In genomic region chr10:61059636-61060035, GRCh38 we compare ENCODE assay signal across 28 cellular contexts.
"Had no signal": no experiment of that assay in that cellular context is flagged by ENCODE, and none has a peak within 500 bp of the region (broad histone marks: within the 10 kb centered on the region; RNA-seq: fewer than 3 reads in every experiment).

No MANE protein-coding gene starts in this region.

- H3K27ac ChIP-seq: esophagus squamous epithelium, left lung, neural progenitor cell, prostate gland, right atrium auricular region, suprapubic skin, transverse colon, upper lobe of right lung, vagina had no signal

- H3K9ac ChIP-seq: neural progenitor cell had no signal

- H3K27me3 ChIP-seq: esophagus squamous epithelium, left lung, neural progenitor cell, right atrium auricular region, suprapubic skin, transverse colon, upper lobe of right lung, vagina had no signal

- H3K36me3 ChIP-seq: esophagus squamous epithelium, left lung, neural progenitor cell, prostate gland, right atrium auricular region, suprapubic skin, transverse colon, upper lobe of right lung, vagina had no signal

- ATAC-seq: left cardiac atrium; left lung; mucosa of descending colon; natural killer cell treated with Interleukin-12 subunit alpha and Interleukin-12 subunit beta and Interleukin-15 and Interleukin-18, amount 100 ng/mL, for 72 hours; sciatic nerve; stimulated activated naive CD8-positive, alpha-beta T cell treated with anti-CD3 and anti-CD28 coated beads, Interleukin-15, amount 100 ng/mL, for 72 hours; upper lobe of right lung had no signal

- H3K9me3 ChIP-seq: esophagus squamous epithelium, left lung, mucosa of descending colon, prostate gland, right atrium auricular region, suprapubic skin, transverse colon, upper lobe of right lung, vagina had no signal

- H3K4me3 ChIP-seq: esophagus squamous epithelium, left lung, mucosa of descending colon, neural progenitor cell, prostate gland, right atrium auricular region, smooth muscle cell, suprapubic skin, transverse colon, upper lobe of right lung, vagina had no signal

- DNase-seq: cortex of kidney; effector CD8-positive, alpha-beta T cell; erythroblast; esophagus squamous epithelium; foreskin melanocyte; head of caudate nucleus; kidney; left cardiac atrium; left lung; mesenchymal stem cell; mucosa of descending colon; naive B cell; stimulated activated CD4-positive, alpha-beta T cell treated with anti-CD3 and anti-CD28 coated beads, Interleukin-12 subunit alpha, Interleukin-12 subunit beta, amount 100 ng/mL, for 4 hours; stimulated activated CD4-positive, alpha-beta T cell treated with anti-CD3 and anti-CD28 coated beads, Interleukin-1b, Interleukin-23, amount 100 ng/mL, for 48 hours; stimulated activated CD4-positive, alpha-beta T cell treated with anti-CD3 and anti-CD28 coated beads, Interleukin-4, amount 100 ng/mL, for 1 hour; stimulated activated CD8-positive, alpha-beta memory T cell treated with anti-CD3 and anti-CD28 coated beads, Interleukin-4, amount 100 ng/mL, for 48 hours; stimulated activated naive CD4-positive, alpha-beta T cell; stimulated activated naive CD8-positive, alpha-beta T cell treated with anti-CD3 and anti-CD28 coated beads, Interleukin-15, amount 100 ng/mL, for 72 hours; transverse colon; upper lobe of right lung had no signal

- H3K4me2 ChIP-seq: neural progenitor cell, smooth muscle cell had no signal

- H2AFZ ChIP-seq: neural progenitor cell had no signal

- H3K4me1 ChIP-seq: left lung, neural progenitor cell, prostate gland, right atrium auricular region, suprapubic skin, transverse colon, upper lobe of right lung had no signal
